In the genomic region with DNA sequence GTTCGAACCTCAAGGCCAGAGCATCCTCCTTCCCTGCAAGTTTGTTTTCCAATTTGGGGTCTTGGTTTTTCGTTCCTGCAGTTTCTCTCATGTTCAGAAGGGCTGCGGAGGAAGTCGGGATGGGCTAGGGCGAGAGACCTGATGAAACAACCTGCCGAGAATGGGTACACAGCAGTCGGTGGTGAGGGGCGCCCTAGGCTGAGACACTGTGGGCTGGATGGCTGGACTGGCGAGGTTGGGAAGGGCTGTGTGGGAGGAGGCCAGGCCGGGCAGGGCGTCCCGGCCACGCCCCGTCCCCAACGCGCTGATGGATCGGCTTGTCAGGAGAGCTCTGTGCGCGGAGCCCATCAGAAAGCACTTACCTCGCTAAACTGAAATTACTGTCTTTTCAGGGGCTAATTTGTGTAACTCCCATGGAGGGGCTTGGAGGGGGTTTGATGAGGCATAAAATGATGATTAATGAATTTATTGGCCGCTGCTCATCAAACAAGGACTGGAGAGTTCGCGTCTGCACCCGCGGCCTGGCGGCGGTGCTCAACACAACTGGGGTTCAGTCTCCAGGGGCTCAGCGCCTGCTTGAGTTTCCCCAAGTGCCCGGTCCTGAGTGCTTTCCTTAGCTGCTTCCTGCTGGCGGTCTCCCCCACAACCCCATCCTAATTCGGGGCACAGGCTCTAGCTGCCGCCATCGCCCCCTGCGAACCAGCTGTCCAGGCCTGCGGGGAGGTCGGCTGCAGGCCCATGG, we compare ENCODE assay signal across 21 cellular contexts. TPM values are rescaled to one million over a fixed set of nuclear protein-coding genes. Genes with fewer than 3 reads are reported as not detected.
DNase-seq lines count a peak whose midpoint lies in the region; ATAC-seq and TF ChIP-seq lines count a peak whose summit lies in the region.
"Had no signal": no experiment of that assay in that cellular context is flagged by ENCODE, and none has a peak within 500 bp of the region (broad histone marks: within the 10 kb centered on the region; RNA-seq: fewer than 3 reads in every experiment).

No MANE protein-coding gene starts in this region.

- peak overlapping the region; percentile 1; the same call in 1 of the 2 replicates for H3K9ac ChIP-seq in ES-I3 (ENCODE audit: low read depth, low read length)
- H3K9ac ChIP-seq in neural progenitor cell = no peak overlapping the region
- H3K9ac ChIP-seq: SK-N-SH had no signal

- H3K9me3 ChIP-seq in ES-I3 (ENCODE audit: control insufficient read depth, insufficient read depth, low read length) = no peaks in the 10 kb centered on the region
- no peaks in the 10 kb centered on the region for H3K9me3 ChIP-seq in iPS DF 6.9 (ENCODE audit: control insufficient read depth, insufficient read depth, low read length)
- H3K9me3 ChIP-seq in neural progenitor cell (ENCODE audit: low read depth) = no peaks in the 10 kb centered on the region
- no peaks in the 10 kb centered on the region for H3K9me3 ChIP-seq in SJCRH30 (replicated peaks)
- H3K9me3 ChIP-seq: left ventricle myocardium inferior, pancreas, SK-N-SH had no signal

- ATAC-seq in left colon = no peak
- ATAC-seq: foreskin keratinocyte, pancreas had no signal

- peak overlapping the region; percentile 93 for H3K4me2 ChIP-seq in neural progenitor cell
- H3K4me2 ChIP-seq: SK-N-SH had no signal

- H3F3A ChIP-seq in neural progenitor cell (ENCODE audit: low read depth) = peaks cover 47% of the 10 kb centered on the region

- H3K27ac ChIP-seq in iPS DF 6.9 (ENCODE audit: low read length) (no peak overlapping the region), neural progenitor cell (no peak overlapping the region), SJCRH30 (no peak overlapping the region)
- H3K27ac ChIP-seq: foreskin keratinocyte, HL-60, left ventricle myocardium inferior, pancreas had no signal

- H3K4me1 ChIP-seq in ES-I3 (ENCODE audit: insufficient read depth, low read length) (peaks cover 7% of the 10 kb centered on the region; the same call in 1 of the 2 replicates), iPS DF 6.9 (ENCODE audit: control insufficient read depth, insufficient read depth, low read length) (no peaks in the 10 kb centered on the region; the same call in 1 of the 2 replicates), neural progenitor cell (peaks cover 32% of the 10 kb centered on the region), SJCRH30 (no peaks in the 10 kb centered on the region)

- H3K4me1 Mint-ChIP-seq in IgD-negative memory B cell = peaks cover 0 to 1% (median 0%) of the 10 kb centered on the region in 3 donors
- H3K4me1 Mint-ChIP-seq in neural progenitor cell = peaks cover 41% of the 10 kb centered on the region

- H3K27me3 ChIP-seq in iPS DF 6.9 (ENCODE audit: control insufficient read depth, insufficient read depth, low read length) = peaks cover 57% of the 10 kb centered on the region
- H3K27me3 ChIP-seq in neural progenitor cell = peaks cover 87% of the 10 kb centered on the region
- H3K27me3 ChIP-seq in SJCRH30 = no peaks in the 10 kb centered on the region
- H3K27me3 ChIP-seq: foreskin keratinocyte had no signal

- H3K4me3 Mint-ChIP-seq in IgD-negative memory B cell (peak overlapping the region in 1 of 4 donors; percentile 81), neural progenitor cell (peak overlapping the region; percentile 65)
- H3K4me3 Mint-ChIP-seq: stimulated activated naive CD8-positive, alpha-beta T cell treated with anti-CD3 and anti-CD28 coated beads, Interleukin-15, Interleukin-2, amounts not matched to agents 100 ng/mL and 50 ng/mL, for 24 hours had no signal

- no CpG with 5 or more reads among the region's 36 CpGs for WGBS in iPS DF 6.9 (ENCODE audit: insufficient coverage, insufficient read length)

- H3K36me3 ChIP-seq in ES-I3 (ENCODE audit: insufficient read depth, low read length) = no peaks in the 10 kb centered on the region
- no peaks in the 10 kb centered on the region for H3K36me3 ChIP-seq in iPS DF 6.9 (ENCODE audit: control insufficient read depth, insufficient read depth, low read length)
- H3K36me3 ChIP-seq in neural progenitor cell = no peaks in the 10 kb centered on the region
- peaks cover 21% of the 10 kb centered on the region for H3K36me3 ChIP-seq in SJCRH30
- H3K36me3 ChIP-seq: left ventricle myocardium inferior, pancreas had no signal

- H3K27ac Mint-ChIP-seq in IgD-negative memory B cell (peak overlapping the region in 2 of 3 donors; percentile 5 to 73), neural progenitor cell (no peak overlapping the region)
- H3K27ac Mint-ChIP-seq: stimulated activated naive CD8-positive, alpha-beta T cell treated with anti-CD3 and anti-CD28 coated beads, Interleukin-15, Interleukin-2, amounts not matched to agents 100 ng/mL and 50 ng/mL, for 24 hours had no signal

- H3K79me2 ChIP-seq in neural progenitor cell (ENCODE audit: low read depth) = no peaks in the 10 kb centered on the region

- intact Hi-C loops in left colon (cut with DNase I, micrococcal nuclease) = no loop called here

- H2AFZ ChIP-seq in neural progenitor cell (replicated peaks) = no peak overlapping the region

- no peaks in the 10 kb centered on the region for H3K9me3 Mint-ChIP-seq in IgD-negative memory B cell
- H3K9me3 Mint-ChIP-seq in neural progenitor cell = no peaks in the 10 kb centered on the region
- H3K9me3 Mint-ChIP-seq: stimulated activated naive CD8-positive, alpha-beta T cell treated with anti-CD3 and anti-CD28 coated beads, Interleukin-15, Interleukin-2, amounts not matched to agents 100 ng/mL and 50 ng/mL, for 24 hours had no signal

- DNase-seq in iPS DF 6.9 (ENCODE audit: low read depth, low spot score) (no peak), neural progenitor cell (ENCODE audit: low spot score) (peak; percentile 76), SJCRH30 (no peak), left colon (no peak), NCI-H2081 (lab: John Stamatoyannopoulos, UW) (no peak)
- DNase-seq in stimulated activated CD4-positive, alpha-beta T cell treated with anti-CD3 and anti-CD28 coated beads, Interleukin-1b, Interleukin-23, amount 100 ng/mL, for 48 hours = no peak
- DNase-seq: activated CD4-positive, alpha-beta T cell treated with anti-CD3 and anti-CD28 coated beads for 48 hours; activated CD8-positive, alpha-beta memory T cell treated with anti-CD3 and anti-CD28 coated beads, Interleukin-2, amount 50 U/mL, for 4 hours; activated naive CD4-positive, alpha-beta T cell treated with Interleukin-2 at 50 U/mL for 16 hours; anterior cingulate cortex; foreskin keratinocyte; hypothalamus; KG1; left ventricle myocardium inferior; NCI-H2107; pancreas; SK-N-SH had no signal

- H3K36me3 Mint-ChIP-seq in IgD-negative memory B cell = peaks cover 4% of the 10 kb centered on the region
- peaks cover 2% of the 10 kb centered on the region for H3K36me3 Mint-ChIP-seq in neural progenitor cell

- TF ChIP-seq CTCF in neural progenitor cell (IDR thresholded peaks at IDR 0.05) = no peak

- peaks cover 19% of the 10 kb centered on the region for H4K20me1 ChIP-seq in neural progenitor cell (ENCODE audit: low read depth)

- H3K27me3 Mint-ChIP-seq in IgD-negative memory B cell (peaks cover 65% of the 10 kb centered on the region), neural progenitor cell (ENCODE audit: insufficient read depth, low read depth) (peaks cover 69% of the 10 kb centered on the region)

- H3K4me3 ChIP-seq in iPS DF 6.9 (ENCODE audit: low read length) = 0 out of 2 replicates have a peak overlapping the region, but pooled peaks have one; percentile 8
- H3K4me3 ChIP-seq in neural progenitor cell = peak overlapping the region; percentile 30
- no peak overlapping the region for H3K4me3 ChIP-seq in SJCRH30
- H3K4me3 ChIP-seq: pancreas had no signal

RNA-seq across cellular contexts. Expression of a gene that starts 9.0 kb away (rescaled TPM):
- not detected for polyA plus RNA-seq in IgD-negative memory B cell
- 1.0 and 1.6 TPM in 2 replicates for total RNA-seq in neural progenitor cell (ENCODE audit: low replicate concordance)
- 8.3 and 11.4 TPM in 2 replicates for total RNA-seq in SJCRH30 (2014; rRNA removed; shearing (Covaris generic))
- total RNA-seq in left colon = not detected
